In genomic region chr1:51733793-51734522, GRCh38 we compare ENCODE assay signal across 14 cellular contexts.
A peak's percentile ranks its signal among the peaks of the same experiment; 100 is the strongest.
DNase-seq lines count a peak whose midpoint lies in the region; ATAC-seq and TF ChIP-seq lines count a peak whose summit lies in the region.
"Had no signal": no experiment of that assay in that cellular context is flagged by ENCODE, and none has a peak within 500 bp of the region (broad histone marks: within the 10 kb centered on the region; RNA-seq: fewer than 3 reads in every experiment).

No MANE protein-coding gene starts in this region.

- peak overlapping the region; percentile 95 for H3K4me2 ChIP-seq in Loucy (ENCODE audit: low read depth, low read length, poor library complexity, severe bottlenecking)

- TF ChIP-seq CTCF in Loucy (conservative IDR thresholded peaks at IDR 0.05; ENCODE audit: low read length) (no peak), adrenal gland (IDR thresholded peaks at IDR 0.05) (no peak), right lobe of liver (IDR thresholded peaks at IDR 0.05) (no peak), thyroid gland (IDR thresholded peaks at IDR 0.05) (no peak)

- H3K27me3 ChIP-seq in Loucy (ENCODE audit: insufficient read depth, low read length, poor library complexity, severe bottlenecking) (no peaks in the 10 kb centered on the region), adrenal gland (no peaks in the 10 kb centered on the region), right lobe of liver (no peaks in the 10 kb centered on the region), thyroid gland (no peaks in the 10 kb centered on the region)

- H3K4me3 ChIP-seq in Loucy (ENCODE audit: low read length, poor library complexity, severe bottlenecking) (peak overlapping the region; percentile 3), adrenal gland (no peak overlapping the region), right lobe of liver (no peak overlapping the region), thyroid gland (replicated peaks in 1 of 3) (no peak overlapping the region)
- H3K4me3 ChIP-seq: mucosa of descending colon had no signal

- intact Hi-C loops in adrenal gland (cut with DNase I) (no loop called here), right lobe of liver (cut with DNase I) (no loop called here), thyroid gland (cut with DNase I) (no loop called here)

- H3K79me2 ChIP-seq in Loucy (ENCODE audit: insufficient read depth, low read length) = peaks cover 94% of the 10 kb centered on the region

- H3K9me2 ChIP-seq in Loucy (replicated peaks; ENCODE audit: low read depth, low read length) = no peaks in the 10 kb centered on the region

- H3K9me3 ChIP-seq in Loucy (ENCODE audit: insufficient read depth, low read depth, low read length) = no peaks in the 10 kb centered on the region
- H3K9me3 ChIP-seq in adrenal gland (replicated peaks in 1 of 3) = no peaks in the 10 kb centered on the region
- no peaks in the 10 kb centered on the region for H3K9me3 ChIP-seq in right lobe of liver
- H3K9me3 ChIP-seq in thyroid gland = no peaks in the 10 kb centered on the region
- H3K9me3 ChIP-seq: mucosa of descending colon had no signal

- H3K36me3 ChIP-seq in Loucy (ENCODE audit: insufficient read depth, low read length) (no peaks in the 10 kb centered on the region), adrenal gland (replicated peaks in 1 of 2) (no peaks in the 10 kb centered on the region), right lobe of liver (no peaks in the 10 kb centered on the region), thyroid gland (no peaks in the 10 kb centered on the region)

- H3K27ac ChIP-seq in adrenal gland (peak overlapping the region in 4 of 5 donors; percentile 22 to 51 (median 40)), right lobe of liver (peak overlapping the region in 2 of 3 donors; percentile 15 to 35), thyroid gland (peak overlapping the region; percentile 29 to 72 (median 56))

- H3K4me1 ChIP-seq in Loucy (ENCODE audit: insufficient read depth, low read length, poor library complexity, severe bottlenecking) (peaks cover 75% of the 10 kb centered on the region), adrenal gland (replicated peaks in 1 of 2) (peaks cover 27 to 71% of the 10 kb centered on the region in 2 donors), right lobe of liver (peaks cover 0 to 61% (median 18%) of the 10 kb centered on the region in 4 donors), thyroid gland (peaks cover 62 to 71% of the 10 kb centered on the region in 2 donors)

- DNase-seq in adrenal gland (no peak), right lobe of liver (no peak), thyroid gland (no peak), 8988T (no peak), AG08395 (ENCODE audit: low spot score) (no peak), H4 (ENCODE audit: low spot score) (no peak)
- DNase-seq: activated CD4-positive, alpha-beta T cell treated with anti-CD3 and anti-CD28 coated beads, Interleukin-2, amount 10 ng/mL, durations not matched to agents 7 days and 5 days; EL; IMR-90; mucosa of descending colon; NCI-H1436 treated with DMSO at 0.1 percent for 48 hours; NCI-H524; stimulated activated CD4-positive, alpha-beta T cell treated with anti-CD3 and anti-CD28 coated beads, Interleukin-4, amount 100 ng/mL, for 1 hour had no signal

- WGBS in adrenal gland, 4 donors = 51 to 54% (median 52%) methylated on average over 7 of the region's 7 CpGs
- WGBS in right lobe of liver (ENCODE audit: insufficient coverage, low coverage, low lambda C conversion rate, missing lambda C conversion rate) = 52% methylated on average over 7 of the region's 7 CpGs
- WGBS in thyroid gland, 2 donors = 53 to 54% methylated on average over 7 of the region's 7 CpGs

- no peak overlapping the region for H2AFZ ChIP-seq in Loucy (ENCODE audit: low read length)

- peak overlapping the region; percentile 33 for H3K9ac ChIP-seq in Loucy (ENCODE audit: low read depth, low read length, poor library complexity, severe bottlenecking)

- ATAC-seq in right lobe of liver = no peak
- ATAC-seq: mucosa of descending colon had no signal

- no peaks in the 10 kb centered on the region for H3F3A ChIP-seq in Loucy (ENCODE audit: low read depth)

- no peak for TF ChIP-seq POLR2A in adrenal gland (IDR thresholded peaks at IDR 0.05)
- no peak for TF ChIP-seq POLR2A in right lobe of liver (IDR thresholded peaks at IDR 0.05)
- TF ChIP-seq POLR2A in thyroid gland (IDR thresholded peaks at IDR 0.05) = no peak

- peaks cover 59% of the 10 kb centered on the region for H4K20me1 ChIP-seq in Loucy (ENCODE audit: insufficient read depth, low read length, poor library complexity, severe bottlenecking)
